In genomic region chr1:7177438-7178126, GRCh38 we compare ENCODE assay signal across 18 cellular contexts.
DNase-seq lines count a peak whose midpoint lies in the region; ATAC-seq, FAIRE-seq and TF ChIP-seq lines count a peak whose summit lies in the region.
"Had no signal": no experiment of that assay in that cellular context is flagged by ENCODE, and none has a peak within 500 bp of the region (broad histone marks: within the 10 kb centered on the region; RNA-seq: fewer than 3 reads in every experiment).

No MANE protein-coding gene starts in this region.

- WGBS in H1 (ENCODE audit: extremely low coverage in 1 of 2, insufficient coverage in 1 of 2, insufficient read length in 1 of 2, insufficient replicate concordance in 2 of 2, low coverage in 1 of 2, low lambda C conversion rate in 2 of 2, missing lambda C conversion rate in 1 of 2), 2 experiments, result 80% methylated on average over 9 of the region's 9 CpGs; no CpG with 5 or more reads in 1 of the 2 experiments
- 61 to 68% methylated on average over 9 of the region's 9 CpGs for WGBS in GM23248 (ENCODE audit: low coverage in 1 of 2, low lambda C conversion rate in 2 of 2, missing lambda C conversion rate in 2 of 2), 2 experiments

- no peak overlapping the region for H3K4ac ChIP-seq in H1 (replicated peaks; ENCODE audit: insufficient read length, low read depth, low read length)

- H3F3A ChIP-seq in GM23338 (replicated peaks; ENCODE audit: low read depth) (no peaks in the 10 kb centered on the region), GM23248 (ENCODE audit: insufficient read depth) (no peaks in the 10 kb centered on the region)

- no peaks in the 10 kb centered on the region for H3K79me1 ChIP-seq in H1 (ENCODE audit: low read depth, low read length)

- no peaks in the 10 kb centered on the region for H4K20me1 ChIP-seq in GM23338 (replicated peaks; ENCODE audit: insufficient read depth)
- no peaks in the 10 kb centered on the region for H4K20me1 ChIP-seq in H1 (replicated peaks in 1 of 2; ENCODE audit: control insufficient read depth in 1 of 2, insufficient read depth in 2 of 2, low read length in 2 of 2)
- no peaks in the 10 kb centered on the region for H4K20me1 ChIP-seq in GM23248 (ENCODE audit: insufficient read depth)

- TF ChIP-seq EP300 in H1 (IDR thresholded peaks at IDR 0.05; ENCODE audit: borderline replicate concordance in 1 of 2, low read depth in 2 of 2, low read length in 2 of 2), result no peak

- no peak overlapping the region for H3K18ac ChIP-seq in H1 (ENCODE audit: extremely low read depth, low read length)

- no peaks in the 10 kb centered on the region for H3K27me3 ChIP-seq in GM23338 (ENCODE audit: insufficient read depth)
- H3K27me3 ChIP-seq in H1 (replicated peaks in 1 of 4; ENCODE audit: control insufficient read depth in 3 of 4, extremely low read depth in 1 of 4, insufficient read depth in 3 of 4, low read length in 3 of 4), result 0 out of 7 replicates have a peak, but pooled peaks cover 0 to 2% (median 0%) of the 10 kb centered on the region in 4 experiments
- H3K27me3 ChIP-seq in GM23248 (replicated peaks; ENCODE audit: insufficient read depth), result peaks cover 8% of the 10 kb centered on the region; the same call in 1 of the 2 replicates

- no peak overlapping the region for H3K27ac Mint-ChIP-seq in GM23338
- H3K27ac Mint-ChIP-seq in nephron progenitor cell, result peak overlapping the region; percentile 90
- H3K27ac Mint-ChIP-seq: CD4-positive, alpha-beta T cell had no signal

- H4K91ac ChIP-seq in H1 (replicated peaks; ENCODE audit: insufficient read length, low read length), result no peak overlapping the region

- no peak overlapping the region for H3K4me3 Mint-ChIP-seq in GM23338
- no peak overlapping the region for H3K4me3 Mint-ChIP-seq in nephron progenitor cell
- H3K4me3 Mint-ChIP-seq: CD4-positive, alpha-beta T cell had no signal

- H3K4me3 ChIP-seq in GM23338 (no peak overlapping the region), NB4 (ENCODE audit: low read depth, low read length) (no peak overlapping the region), H1 (ENCODE audit: extremely low read depth in 1 of 4, insufficient read depth in 2 of 4, low read depth in 3 of 4, low read length in 4 of 4) (no peak overlapping the region), GM23248 (no peak overlapping the region)

- no peaks in the 10 kb centered on the region for H3K23me2 ChIP-seq in H1 (ENCODE audit: low read depth, low read length)

- peaks cover 4 to 8% of the 10 kb centered on the region in 2 experiments; a peak in 3 of 4 replicates for H3K9me3 ChIP-seq in H1 (ENCODE audit: insufficient read depth in 2 of 2, low read depth in 1 of 2, low read length in 1 of 2)
- peaks cover 2% of the 10 kb centered on the region for H3K9me3 ChIP-seq in GM23248 (ENCODE audit: low read depth)

- H3K4me2 ChIP-seq in GM23338, result 0 out of 2 replicates have a peak overlapping the region, but pooled peaks have one; percentile 5
- no peak overlapping the region for H3K4me2 ChIP-seq in H1 (ENCODE audit: insufficient read depth in 1 of 2, low read depth in 2 of 2, low read length in 2 of 2)
- H3K4me2 ChIP-seq in GM23248 (ENCODE audit: unreplicated experiment), result no peak overlapping the region

- no peak overlapping the region for H3K56ac ChIP-seq in H1 (replicated peaks; ENCODE audit: insufficient read length, low read depth, low read length)

- no peak overlapping the region for H2BK20ac ChIP-seq in H1 (ENCODE audit: low read length)

- peaks cover 9% of the 10 kb centered on the region for H3K4me1 ChIP-seq in GM23338 (ENCODE audit: insufficient read depth)
- peaks cover 0 to 4% (median 0%) of the 10 kb centered on the region in 4 experiments; a peak in 3 of 7 replicates for H3K4me1 ChIP-seq in H1 (replicated peaks in 1 of 4; ENCODE audit: control insufficient read depth in 3 of 4, insufficient read depth in 4 of 4, low read length in 3 of 4)
- no peaks in the 10 kb centered on the region for H3K4me1 ChIP-seq in GM23248 (ENCODE audit: insufficient read depth)

- H2BK120ac ChIP-seq in H1 (replicated peaks; ENCODE audit: low read depth, low read length), result no peak overlapping the region

- H4K5ac ChIP-seq in H1 (ENCODE audit: insufficient read length, low read depth, low read length), result no peak overlapping the region

- H3K14ac ChIP-seq in H1 (ENCODE audit: insufficient read length), result no peak overlapping the region

- H4K8ac ChIP-seq in H1 (ENCODE audit: extremely low read depth, insufficient read depth, low read length), result no peak overlapping the region

- H3K36me3 Mint-ChIP-seq in GM23338 (ENCODE audit: low read depth) (peaks cover 6% of the 10 kb centered on the region; the same call in 1 of the 3 replicates), nephron progenitor cell (ENCODE audit: low read depth) (peaks cover 18% of the 10 kb centered on the region)

- 0 out of 2 replicates have a peak overlapping the region, but pooled peaks have one; percentile 3 for H2AK5ac ChIP-seq in H1 (ENCODE audit: low read depth, low read length)

- CTCF ChIA-PET in H1 (lab: Charles Lee; ENCODE audit: partially characterized antibody), result interaction anchor here (0.6 kb wide), 2 partner anchors 515 to 557 kb away, joined by 3 read pairs; no protein-coding TSS in a partner anchor

- ATAC-seq in GM23338, result peak; percentile 86
- no peak for ATAC-seq in left lobe of liver
- ATAC-seq in HG02678 (IDR thresholded peaks at IDR 0.05; ENCODE audit: unreplicated experiment), result no peak
- ATAC-seq: Panc1, Right ventricle myocardium inferior had no signal

- H3K23ac ChIP-seq in H1 (ENCODE audit: insufficient read length), result no peak overlapping the region

- peaks cover 15% of the 10 kb centered on the region for H3K4me1 Mint-ChIP-seq in GM23338
- H3K4me1 Mint-ChIP-seq in nephron progenitor cell, result peaks cover 22% of the 10 kb centered on the region

- H3K9me3 Mint-ChIP-seq in GM23338 (peaks cover 20% of the 10 kb centered on the region; the same call in 2 of the 3 replicates), nephron progenitor cell (peaks cover 42% of the 10 kb centered on the region)

- no peak overlapping the region for H3K9ac ChIP-seq in H1 (replicated peaks in 1 of 4; ENCODE audit: extremely low read depth in 1 of 4, low read depth in 3 of 4, low read length in 3 of 4)
- H3K9ac ChIP-seq in GM23248, result no peak overlapping the region

- TF ChIP-seq POLR2A in NB4 (IDR thresholded peaks at IDR 0.05; ENCODE audit: extremely low read depth, insufficient read length) (no peak), H1 (IDR thresholded peaks at IDR 0.05; ENCODE audit: control extremely low read depth in 1 of 2, low read depth in 2 of 2, low read length in 2 of 2) (no peak)

- H3K27me3 Mint-ChIP-seq in GM23338 (ENCODE audit: insufficient read depth, low read depth, poor library complexity) (peaks cover 7% of the 10 kb centered on the region), nephron progenitor cell (ENCODE audit: low read depth, poor library complexity) (peaks cover 9% of the 10 kb centered on the region)

- H3K27ac ChIP-seq in GM23338 (ENCODE audit: low read depth), result no peak overlapping the region
- no peak overlapping the region for H3K27ac ChIP-seq in H1 (ENCODE audit: low read depth, low read length)
- no peak overlapping the region for H3K27ac ChIP-seq in GM23248

- no peak for TF ChIP-seq RAD21 in H1 (IDR thresholded peaks at IDR 0.05 in 1 of 2, conservative IDR thresholded peaks at IDR 0.05 in 1 of 2; ENCODE audit: low read depth in 2 of 2, low read length in 2 of 2)

- H2AFZ ChIP-seq in GM23338 (no peak overlapping the region), H1 (ENCODE audit: low read length) (no peak overlapping the region), GM23248 (no peak overlapping the region)

- FAIRE-seq in H1 (lab: Jason Lieb, UNC), result peak; percentile 7
- FAIRE-seq: H54 had no signal

- H3K79me2 ChIP-seq in GM23338 (replicated peaks; ENCODE audit: insufficient read depth) (no peaks in the 10 kb centered on the region), H1 (ENCODE audit: control insufficient read depth in 1 of 2, insufficient read depth in 2 of 2, low read length in 2 of 2) (no peaks in the 10 kb centered on the region), GM23248 (ENCODE audit: insufficient read depth) (no peaks in the 10 kb centered on the region)

- TF ChIP-seq CTCF in GM23338 (conservative IDR thresholded peaks at IDR 0.05; ENCODE audit: low read depth in 2 of 2), result no peak
- no peak for TF ChIP-seq CTCF in NB4 (IDR thresholded peaks at IDR 0.05; ENCODE audit: low read depth, low read length)
- TF ChIP-seq CTCF in H1 (IDR thresholded peaks at IDR 0.05; ENCODE audit: control extremely low read depth in 1 of 3, insufficient read depth in 1 of 3, low read depth in 1 of 3, low read length in 3 of 3), result no peak
- TF ChIP-seq CTCF in nephron progenitor cell (IDR thresholded peaks at IDR 0.05), result no peak

- H2BK15ac ChIP-seq in H1 (ENCODE audit: low read length), result no peak overlapping the region

- in situ Hi-C loops in GM23248 (cut with MboI), result no loop called here

- no peak overlapping the region for H2BK12ac ChIP-seq in H1 (ENCODE audit: low read depth, low read length)

- no peak overlapping the region for H2BK5ac ChIP-seq in H1 (ENCODE audit: low read depth, low read length)

- H3K36me3 ChIP-seq in GM23338 (ENCODE audit: insufficient read depth) (no peaks in the 10 kb centered on the region), H1 (ENCODE audit: control insufficient read depth in 2 of 4, insufficient read depth in 4 of 4, low read length in 3 of 4) (no peaks in the 10 kb centered on the region), GM23248 (ENCODE audit: low read depth) (no peaks in the 10 kb centered on the region)

- POLR2A ChIA-PET in H1 (lab: Charles Lee; ENCODE audit: partially characterized antibody), result no interaction called here

- DNase-seq in GM23338 (ENCODE audit: low spot score) (peak; percentile 73), NB4 (ENCODE audit: low read depth) (peak; percentile 9), H1 (ENCODE audit: low read depth in 1 of 2, low spot score in 2 of 2) (no peak), nephron progenitor cell (peak; percentile 36), left lobe of liver (ENCODE audit: low spot score) (no peak), GM23248 (no peak)
- no peak for DNase-seq in activated CD8-positive, alpha-beta memory T cell treated with anti-CD3 and anti-CD28 coated beads for 24 hours
- DNase-seq: ACHN; CD4-positive, alpha-beta T cell; DND-41; NCI-H1092 treated with DMSO at 0.1 percent for 48 hours; NCI-H1694 treated with DMSO at 0.1 percent for 48 hours; NCI-H2171; NCI-H82 had no signal

- H3K9me2 ChIP-seq in GM23338 (ENCODE audit: insufficient read depth) (no peaks in the 10 kb centered on the region), GM23248 (ENCODE audit: insufficient read depth) (no peaks in the 10 kb centered on the region)

TF ChIP-seq in GM23338, 12 proteins besides CTCF, POLR2A, EP300 and RAD21 (continues in another document):
- TF ChIP-seq POLR2AphosphoS5 (IDR thresholded peaks at IDR 0.05; ENCODE audit: low read depth) (no peak), EZH2 (IDR thresholded peaks at IDR 0.05; ENCODE audit: low read depth, unreplicated experiment) (no peak), NANOG (IDR thresholded peaks at IDR 0.05; ENCODE audit: borderline replicate concordance) (no peak), ZNF114 (CRISPR knock-in tag; IDR thresholded peaks at IDR 0.05) (no peak)

TF ChIP-seq in H1, 55 proteins besides CTCF, POLR2A, EP300 and RAD21 (continues in another document):
- no peak for TF ChIP-seq YY1 (IDR thresholded peaks at IDR 0.05; ENCODE audit: low read depth, low read length)

Comparison
In these comparisons a context has a peak if more than half of its experiments do, and no peak if none do; other contexts are left out.
1. DNase-seq: peak in GM23338 (single experiment), NB4 (single experiment) and nephron progenitor cell (single experiment); none in H1 (0 of 2), left lobe of liver (single experiment), GM23248 (single experiment) and activated CD8-positive, alpha-beta memory T cell treated with anti-CD3 and anti-CD28 coated beads for 24 hours (single experiment).